Comparison of ENCODE assay signal across 30 cellular contexts in the genomic region with DNA sequence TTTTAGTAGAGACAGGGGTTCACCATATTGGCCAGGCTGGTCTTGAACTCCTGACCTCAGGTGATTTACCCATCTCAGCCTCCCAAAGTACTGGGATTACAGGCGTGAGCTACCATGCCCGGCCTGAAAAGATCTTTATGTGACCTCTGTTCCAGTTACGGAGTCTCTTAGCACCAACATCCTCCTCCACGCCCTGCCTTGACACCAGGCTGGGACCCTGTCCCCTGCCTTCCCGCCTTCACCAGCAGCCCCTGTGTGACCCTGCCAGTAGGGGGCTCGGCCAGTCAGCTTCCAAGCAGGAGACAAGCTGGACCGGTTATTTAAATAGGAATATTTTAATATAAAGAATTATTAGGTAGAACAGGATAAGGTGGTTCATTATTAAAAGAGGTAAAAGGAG. TPM values are rescaled to one million over a fixed set of nuclear protein-coding genes. Genes with fewer than 3 reads are reported as not detected.
"Had no signal": no experiment of that assay in that cellular context is flagged by ENCODE, and none has a peak within 500 bp of the region (broad histone marks: within the 10 kb centered on the region; RNA-seq: fewer than 3 reads in every experiment).

No MANE protein-coding gene starts in this region.

- H3K4me3 ChIP-seq: skin epidermis, testis, transverse colon had no signal

- H3K36me3 ChIP-seq: transverse colon had no signal

- H3K36me3 Mint-ChIP-seq: activated CD8-positive, alpha-beta memory T cell treated with anti-CD3 and anti-CD28 coated beads, Interleukin-2, amount 10 ng/mL, durations not matched to agents 7 days and 5 days; activated naive CD4-positive, alpha-beta T cell treated with anti-CD3 and anti-CD28 coated beads, Interleukin-2, amount 50 U/mL, for 24 hours; naive thymus-derived CD4-positive, alpha-beta T cell had no signal

- DNase-seq: activated CD4-positive, alpha-beta T cell treated with anti-CD3 and anti-CD28 coated beads, Interleukin-2, amount 10 ng/mL, durations not matched to agents 24 days and 14 days; activated CD4-positive, CD25-positive, alpha-beta regulatory T cell treated with anti-CD3 and anti-CD28 coated beads, Interleukin-2, amount 50 U/mL, for 72 hours; activated CD8-positive, alpha-beta memory T cell treated with anti-CD3 and anti-CD28 coated beads, Interleukin-2, amount 10 ng/mL, durations not matched to agents 7 days and 5 days; activated CD8-positive, alpha-beta T cell treated with anti-CD3 and anti-CD28 coated beads, Interleukin-2, amount 10 ng/mL, durations not matched to agents 7 days and 5 days; activated T-cell treated with anti-CD3 and anti-CD28 coated beads, Interleukin-2, amount 50 U/mL, for 48 hours; effector CD8-positive, alpha-beta T cell; erythroblast; foreskin fibroblast; hippocampal formation; left colon; mammary epithelial cell; midbrain; naive thymus-derived CD4-positive, alpha-beta T cell; occipital lobe; stimulated activated CD4-positive, alpha-beta T cell treated with anti-CD3 and anti-CD28 coated beads, Interleukin-12 subunit alpha, Interleukin-12 subunit beta, amount 100 ng/mL, for 4 hours; stimulated activated CD4-positive, alpha-beta T cell treated with anti-CD3 and anti-CD28 coated beads, Interleukin-4, amount 100 ng/mL, for 1 hour; stimulated activated naive CD8-positive, alpha-beta T cell treated with anti-CD3 and anti-CD28 coated beads, Interleukin-15, Interleukin-2, amounts not matched to agents 100 U/mL and 50 U/mL, for 24 hours; T-helper 17 cell; T1000; testis; transverse colon had no signal

- H3K27ac Mint-ChIP-seq: activated CD4-positive, alpha-beta T cell treated with anti-CD3 and anti-CD28 coated beads, Interleukin-2, amount 10 ng/mL, durations not matched to agents 24 days and 14 days; activated CD8-positive, alpha-beta memory T cell treated with anti-CD3 and anti-CD28 coated beads, Interleukin-2, amount 10 ng/mL, durations not matched to agents 7 days and 5 days; activated CD8-positive, alpha-beta T cell treated with anti-CD3 and anti-CD28 coated beads, Interleukin-2, amount 10 ng/mL, durations not matched to agents 7 days and 5 days; activated naive CD4-positive, alpha-beta T cell treated with anti-CD3 and anti-CD28 coated beads, Interleukin-2, amount 50 U/mL, for 24 hours; activated T-helper 2 cell treated with anti-CD3 and anti-CD28 coated beads, Interferon-gamma antibody, Interleukin-2, Interleukin-4, amounts not matched to agents 10 μg/mL and 5 μg/mL and 100 μg/mL, durations not matched to agents 14 hours and 24 hours and 36 hours; naive thymus-derived CD4-positive, alpha-beta T cell; T-helper 17 cell had no signal

- H3K9me3 ChIP-seq: testis, transverse colon had no signal

- ATAC-seq: activated CD8-positive, alpha-beta memory T cell treated with anti-CD3 and anti-CD28 coated beads, Interleukin-2, amount 10 ng/mL, durations not matched to agents 7 days and 5 days; activated CD8-positive, alpha-beta T cell treated with anti-CD3 and anti-CD28 coated beads, Interleukin-2, amount 10 ng/mL, durations not matched to agents 7 days and 5 days; left colon; naive thymus-derived CD4-positive, alpha-beta T cell; sciatic nerve; stimulated activated naive CD8-positive, alpha-beta T cell treated with anti-CD3 and anti-CD28 coated beads, Interleukin-15, Interleukin-2, amounts not matched to agents 100 U/mL and 50 U/mL, for 24 hours; T-helper 17 cell had no signal

- H3K27ac ChIP-seq: skin epidermis, testis, transverse colon had no signal

- H3K4me1 Mint-ChIP-seq: activated CD4-positive, alpha-beta T cell treated with anti-CD3 and anti-CD28 coated beads, Interleukin-2, amount 10 ng/mL, durations not matched to agents 24 days and 14 days; activated naive CD4-positive, alpha-beta T cell treated with anti-CD3 and anti-CD28 coated beads, Interleukin-2, amount 50 U/mL, for 24 hours; T-helper 17 cell had no signal

- H3K9me3 Mint-ChIP-seq: activated CD4-positive, alpha-beta T cell treated with anti-CD3 and anti-CD28 coated beads, Interleukin-2, amount 10 ng/mL, durations not matched to agents 24 days and 14 days; activated naive CD4-positive, alpha-beta T cell treated with anti-CD3 and anti-CD28 coated beads, Interleukin-2, amount 50 U/mL, for 24 hours; activated T-helper 2 cell treated with anti-CD3 and anti-CD28 coated beads, Interferon-gamma antibody, Interleukin-2, Interleukin-4, amounts not matched to agents 10 μg/mL and 5 μg/mL and 100 μg/mL, durations not matched to agents 14 hours and 24 hours and 36 hours; naive thymus-derived CD4-positive, alpha-beta T cell had no signal

- H3K4me1 ChIP-seq: testis, transverse colon had no signal

- H3K27me3 ChIP-seq: testis had no signal

- H3K27me3 Mint-ChIP-seq: activated CD4-positive, alpha-beta T cell treated with anti-CD3 and anti-CD28 coated beads, Interleukin-2, amount 10 ng/mL, durations not matched to agents 24 days and 14 days had no signal

- H3K4me3 Mint-ChIP-seq: activated CD4-positive, alpha-beta T cell treated with anti-CD3 and anti-CD28 coated beads, Interleukin-2, amount 10 ng/mL, durations not matched to agents 24 days and 14 days; activated CD8-positive, alpha-beta memory T cell treated with anti-CD3 and anti-CD28 coated beads, Interleukin-2, amount 10 ng/mL, durations not matched to agents 7 days and 5 days; activated CD8-positive, alpha-beta T cell treated with anti-CD3 and anti-CD28 coated beads, Interleukin-2, amount 10 ng/mL, durations not matched to agents 7 days and 5 days; activated naive CD4-positive, alpha-beta T cell treated with anti-CD3 and anti-CD28 coated beads, Interleukin-2, amount 50 U/mL, for 24 hours; naive thymus-derived CD4-positive, alpha-beta T cell; T-helper 17 cell had no signal

RNA-seq across cellular contexts. Expression of gene GPR12, which starts 54.2 kb away (rescaled TPM):
- total RNA-seq: activated CD4-positive, alpha-beta T cell treated with anti-CD3 and anti-CD28 coated beads, Interleukin-2, amount 10 ng/mL, durations not matched to agents 24 days and 14 days; activated CD8-positive, alpha-beta memory T cell treated with anti-CD3 and anti-CD28 coated beads, Interleukin-2, amount 10 ng/mL, durations not matched to agents 7 days and 5 days; activated CD8-positive, alpha-beta T cell treated with anti-CD3 and anti-CD28 coated beads, Interleukin-2, amount 10 ng/mL, durations not matched to agents 7 days and 5 days; activated T-helper 2 cell treated with anti-CD3 and anti-CD28 coated beads, Interferon-gamma antibody, Interleukin-2, Interleukin-4, amounts not matched to agents 10 μg/mL and 5 μg/mL and 100 μg/mL, durations not matched to agents 14 hours and 24 hours and 36 hours; bronchial epithelial cell; dermis microvascular lymphatic vessel endothelial cell; fibroblast of lung; liver; mammary epithelial cell; naive thymus-derived CD4-positive, alpha-beta T cell; T-helper 17 cell had no signal
- polyA plus RNA-seq: fibroblast of lung; keratinocyte; liver; mammary epithelial cell; naive thymus-derived CD4-positive, alpha-beta T cell had no signal
